ENCODE assay signal across 9 cellular contexts in the genomic region with DNA sequence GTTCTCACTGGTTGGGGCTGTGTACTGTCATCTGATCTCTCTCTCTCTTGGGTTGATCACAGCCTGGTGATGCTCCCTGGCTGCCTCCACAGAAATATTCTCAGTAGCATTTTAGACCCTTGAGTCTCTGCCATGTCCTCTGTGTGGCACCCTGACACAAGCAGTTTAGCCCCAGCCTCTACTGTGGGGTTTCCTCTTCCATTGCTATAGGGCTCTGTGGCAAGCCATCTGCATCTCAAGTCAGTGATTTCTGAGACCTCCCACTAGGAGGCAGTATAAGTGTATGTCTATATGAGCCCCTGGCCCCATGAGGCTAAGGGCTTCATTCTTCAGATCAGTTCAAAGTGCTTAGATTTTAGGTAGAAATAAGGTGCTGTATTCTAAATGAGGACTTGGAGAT. TPM values are rescaled to one million over a fixed set of nuclear protein-coding genes. Genes with fewer than 3 reads are reported as not detected.
DNase-seq lines count a peak whose midpoint lies in the region; ATAC-seq and TF ChIP-seq lines count a peak whose summit lies in the region.
"Had no signal": no experiment of that assay in that cellular context is flagged by ENCODE, and none has a peak within 500 bp of the region (broad histone marks: within the 10 kb centered on the region; RNA-seq: fewer than 3 reads in every experiment).

No MANE protein-coding gene starts in this region.

- no peaks in the 10 kb centered on the region for H3K27me3 ChIP-seq in Loucy (ENCODE audit: insufficient read depth, low read length, poor library complexity, severe bottlenecking)
- peaks cover 4% of the 10 kb centered on the region; the same call in 1 of the 2 replicates for H3K27me3 ChIP-seq in SK-N-SH (ENCODE audit: insufficient read depth)

- H3K27ac ChIP-seq in SK-N-SH (ENCODE audit: low read depth in 2 of 2, low read length in 1 of 2), result no peak overlapping the region
- H3K27ac ChIP-seq: HL-60 had no signal

- no peak overlapping the region for H3K27ac Mint-ChIP-seq in Calu3 (ENCODE audit: unreplicated experiment)
- no peak overlapping the region for H3K27ac Mint-ChIP-seq in activated T-helper 1 cell treated with anti-CD3 and anti-CD28 coated beads, Interleukin-12 subunit alpha, Interleukin-12 subunit beta, Interleukin-2, Interleukin-4 antibody, amounts not matched to agents 30 ng/mL and 10 ng/mL and 1 ng/mL, durations not matched to agents 14 hours and 24 hours and 36 hours

- BruUV-seq in Calu3 (replicated peaks; lab: Mats Ljungman, UMichigan), result no TSS peak

- H3K9me3 Mint-ChIP-seq in Calu3 (ENCODE audit: low read depth, unreplicated experiment), result no peaks in the 10 kb centered on the region
- H3K9me3 Mint-ChIP-seq in activated T-helper 1 cell treated with anti-CD3 and anti-CD28 coated beads, Interleukin-12 subunit alpha, Interleukin-12 subunit beta, Interleukin-2, Interleukin-4 antibody, amounts not matched to agents 30 ng/mL and 10 ng/mL and 1 ng/mL, durations not matched to agents 14 hours and 24 hours and 36 hours, result no peaks in the 10 kb centered on the region

- H3K36me3 ChIP-seq in Loucy (ENCODE audit: insufficient read depth, low read length) (no peaks in the 10 kb centered on the region), SK-N-SH (replicated peaks in 1 of 2; ENCODE audit: control insufficient read depth in 1 of 2, insufficient read depth in 2 of 2, low read length in 1 of 2) (no peaks in the 10 kb centered on the region)

- TF ChIP-seq RAD21 in SK-N-SH (IDR thresholded peaks at IDR 0.05; ENCODE audit: low read length), result peak; percentile 58

- H4K20me1 ChIP-seq in Loucy (ENCODE audit: insufficient read depth, low read length, poor library complexity, severe bottlenecking), result no peaks in the 10 kb centered on the region
- no peaks in the 10 kb centered on the region for H4K20me1 ChIP-seq in SK-N-SH (ENCODE audit: insufficient read depth)

- H3K9me2 ChIP-seq in Loucy (replicated peaks; ENCODE audit: low read depth, low read length) (no peaks in the 10 kb centered on the region), SK-N-SH (no peaks in the 10 kb centered on the region)

- H3K4me2 ChIP-seq in Loucy (ENCODE audit: low read depth, low read length, poor library complexity, severe bottlenecking), result no peak overlapping the region
- H3K4me2 ChIP-seq in SK-N-SH, result no peak overlapping the region

- no peaks in the 10 kb centered on the region for H3K36me3 Mint-ChIP-seq in Calu3 (ENCODE audit: insufficient read depth, unreplicated experiment)
- no peaks in the 10 kb centered on the region for H3K36me3 Mint-ChIP-seq in activated T-helper 1 cell treated with anti-CD3 and anti-CD28 coated beads, Interleukin-12 subunit alpha, Interleukin-12 subunit beta, Interleukin-2, Interleukin-4 antibody, amounts not matched to agents 30 ng/mL and 10 ng/mL and 1 ng/mL, durations not matched to agents 14 hours and 24 hours and 36 hours (ENCODE audit: low read depth)

- no peak for TF ChIP-seq EP300 in SK-N-SH (IDR thresholded peaks at IDR 0.05; ENCODE audit: borderline replicate concordance in 1 of 2, low read depth in 1 of 2, low read length in 1 of 2)

- POLR2A ChIA-PET in SK-N-SH (lab: Yijun Ruan, JAX), result no interaction called here

- H3K79me2 ChIP-seq in Loucy (ENCODE audit: insufficient read depth, low read length), result no peaks in the 10 kb centered on the region
- H3K79me2 ChIP-seq in SK-N-SH (ENCODE audit: insufficient read depth), result no peaks in the 10 kb centered on the region

- TF ChIP-seq CTCF in Calu3 (IDR thresholded peaks at IDR 0.05; ENCODE audit: unreplicated experiment) (peak; percentile 79), Loucy (conservative IDR thresholded peaks at IDR 0.05; ENCODE audit: low read length) (peak; percentile 69), SK-N-SH (IDR thresholded peaks at IDR 0.05) (peak; percentile 53)

- CTCF ChIA-PET in Calu3 (lab: Charles Lee) (interaction anchor here (0.7 to 1.0 kb wide), 2 partner anchors 52 to 382 kb away, joined by 3 read pairs; no protein-coding TSS in a partner anchor), SK-N-SH (lab: Yijun Ruan, JAX) (interaction anchor here (1.6 kb wide), 1 partner anchor 383 kb away, joined by 6 read pairs; no protein-coding TSS in a partner anchor)

- intact Hi-C loops in Calu3 (cut with micrococcal nuclease; ENCODE audit: unreplicated experiment), result loop anchor here (1.0 to 10.0 kb wide), 6 partner anchors 184 to 382 kb away; a partner anchor contains a TSS
- intact Hi-C loops in activated T-helper 1 cell treated with anti-CD3 and anti-CD28 coated beads, Interleukin-12 subunit alpha, Interleukin-12 subunit beta, Interleukin-2, Interleukin-4 antibody, amounts not matched to agents 30 ng/mL and 10 ng/mL and 1 ng/mL, durations not matched to agents 14 hours and 24 hours and 36 hours (cut with micrococcal nuclease), result no loop called here

- H3K9ac ChIP-seq in Loucy (ENCODE audit: low read depth, low read length, poor library complexity, severe bottlenecking) (no peak overlapping the region), SK-N-SH (no peak overlapping the region)

- H3K4me1 ChIP-seq in Loucy (ENCODE audit: insufficient read depth, low read length, poor library complexity, severe bottlenecking) (no peaks in the 10 kb centered on the region), SK-N-SH (ENCODE audit: control insufficient read depth in 1 of 2, insufficient read depth in 2 of 2, low read depth in 1 of 2, low read length in 1 of 2) (no peaks in the 10 kb centered on the region)

- no peaks in the 10 kb centered on the region for H3K9me3 ChIP-seq in Loucy (ENCODE audit: insufficient read depth, low read depth, low read length)
- no peaks in the 10 kb centered on the region for H3K9me3 ChIP-seq in SK-N-SH

- no peak overlapping the region for H3K4me3 ChIP-seq in Loucy (ENCODE audit: low read length, poor library complexity, severe bottlenecking)
- H3K4me3 ChIP-seq in SK-N-SH (ENCODE audit: low read depth in 2 of 2, low read length in 1 of 2), result peak overlapping the region in 1 of 2 experiments; percentile 57; a peak in 1 of 4 replicates

- no peaks in the 10 kb centered on the region for H3K27me3 Mint-ChIP-seq in Calu3 (ENCODE audit: unreplicated experiment)
- peaks cover 14% of the 10 kb centered on the region for H3K27me3 Mint-ChIP-seq in activated T-helper 1 cell treated with anti-CD3 and anti-CD28 coated beads, Interleukin-12 subunit alpha, Interleukin-12 subunit beta, Interleukin-2, Interleukin-4 antibody, amounts not matched to agents 30 ng/mL and 10 ng/mL and 1 ng/mL, durations not matched to agents 14 hours and 24 hours and 36 hours (ENCODE audit: insufficient read depth)

- H3F3A ChIP-seq in Loucy (ENCODE audit: low read depth) (no peaks in the 10 kb centered on the region), SK-N-SH (replicated peaks; ENCODE audit: insufficient read depth) (no peaks in the 10 kb centered on the region)

- ATAC-seq in GM19395 (IDR thresholded peaks at IDR 0.05; ENCODE audit: unreplicated experiment) (peak; percentile 77), HG03460 (IDR thresholded peaks at IDR 0.05; ENCODE audit: unreplicated experiment) (no peak), GM21526 (IDR thresholded peaks at IDR 0.05; ENCODE audit: low FRiP score, unreplicated experiment) (no peak)

- DNase-seq in Calu3, result peak; percentile 76
- peak; percentile 44 for DNase-seq in SK-N-SH
- peak; percentile 89 for DNase-seq in iPS-NIHi7 (ENCODE audit: extremely low spot score)
- no peak for DNase-seq in activated T-helper 1 cell treated with anti-CD3 and anti-CD28 coated beads, Interleukin-12 subunit alpha, Interleukin-12 subunit beta, Interleukin-2, Interleukin-4 antibody, amounts not matched to agents 30 ng/mL and 10 ng/mL and 1 ng/mL, durations not matched to agents 14 hours and 24 hours and 36 hours (ENCODE audit: low spot score)

- no peak overlapping the region for H2AFZ ChIP-seq in Loucy (ENCODE audit: low read length)
- no peak overlapping the region for H2AFZ ChIP-seq in SK-N-SH (ENCODE audit: low read depth)

- H3K4me1 Mint-ChIP-seq in Calu3 (ENCODE audit: low read depth, unreplicated experiment), result no peaks in the 10 kb centered on the region
- H3K4me1 Mint-ChIP-seq in activated T-helper 1 cell treated with anti-CD3 and anti-CD28 coated beads, Interleukin-12 subunit alpha, Interleukin-12 subunit beta, Interleukin-2, Interleukin-4 antibody, amounts not matched to agents 30 ng/mL and 10 ng/mL and 1 ng/mL, durations not matched to agents 14 hours and 24 hours and 36 hours (ENCODE audit: low read depth), result no peaks in the 10 kb centered on the region

- H3K4me3 Mint-ChIP-seq in Calu3 (ENCODE audit: low read depth, unreplicated experiment), result no peak overlapping the region
- no peak overlapping the region for H3K4me3 Mint-ChIP-seq in activated T-helper 1 cell treated with anti-CD3 and anti-CD28 coated beads, Interleukin-12 subunit alpha, Interleukin-12 subunit beta, Interleukin-2, Interleukin-4 antibody, amounts not matched to agents 30 ng/mL and 10 ng/mL and 1 ng/mL, durations not matched to agents 14 hours and 24 hours and 36 hours

TF ChIP-seq in SK-N-SH, 30 proteins besides CTCF, POLR2A, EP300 and RAD21:
- peak; percentile 37; the same call in 1 of the 2 replicates for TF ChIP-seq SMC3 (IDR thresholded peaks at IDR 0.05; ENCODE audit: low read depth, low read length)
- TF ChIP-seq, protein P1, sequence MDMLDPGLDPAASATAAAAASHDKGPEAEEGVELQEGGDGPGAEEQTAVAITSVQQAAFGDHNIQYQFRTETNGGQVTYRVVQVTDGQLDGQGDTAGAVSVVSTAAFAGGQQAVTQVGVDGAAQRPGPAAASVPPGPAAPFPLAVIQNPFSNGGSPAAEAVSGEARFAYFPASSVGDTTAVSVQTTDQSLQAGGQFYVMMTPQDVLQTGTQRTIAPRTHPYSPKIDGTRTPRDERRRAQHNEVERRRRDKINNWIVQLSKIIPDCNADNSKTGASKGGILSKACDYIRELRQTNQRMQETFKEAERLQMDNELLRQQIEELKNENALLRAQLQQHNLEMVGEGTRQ (IDR thresholded peaks at IDR 0.05; ENCODE audit: borderline replicate concordance, low read depth, low read length), result no peak

RNA-seq across cellular contexts. Expression of a gene that starts 50.6 kb away (rescaled TPM):
- total RNA-seq in Calu3 (2022), result 6.2 and 7.3 TPM in 2 replicates
- 1.6 TPM in 2 replicates for polyA plus RNA-seq in SK-N-SH (2012; rRNA removed)
- 1.1 and 2.1 TPM in 2 replicates for polyA plus RNA-seq in SK-N-SH (2012; cell fraction: cytosol; rRNA removed)
- 0.75 and 1.3 TPM in 2 replicates for polyA plus RNA-seq in SK-N-SH (2012; cell fraction: nucleus; rRNA removed)
- not detected in 2 replicates for total RNA-seq in activated T-helper 1 cell treated with anti-CD3 and anti-CD28 coated beads, Interleukin-12 subunit alpha, Interleukin-12 subunit beta, Interleukin-2, Interleukin-4 antibody, amounts not matched to agents 30 ng/mL and 10 ng/mL and 1 ng/mL, durations not matched to agents 14 hours and 24 hours and 36 hours
